In the genomic region with DNA sequence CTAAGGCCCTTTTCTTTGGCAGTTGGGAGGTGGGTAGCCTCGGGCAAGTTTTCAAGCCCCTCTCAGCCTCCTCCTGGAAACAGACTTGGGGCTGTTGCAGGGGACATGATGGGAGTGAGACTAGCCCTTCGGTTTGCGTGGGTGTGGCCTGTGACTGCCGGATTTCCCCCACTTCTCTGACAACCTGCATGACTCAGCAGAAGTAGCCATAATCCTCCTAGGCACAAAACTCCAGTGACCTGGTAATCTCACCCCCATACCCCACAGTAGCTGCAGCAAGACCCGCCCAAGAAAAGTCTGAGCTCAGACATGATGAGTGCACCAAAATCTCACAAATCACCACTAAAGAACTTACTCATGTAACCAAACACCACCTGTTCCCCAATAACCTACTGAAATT, we compare ENCODE assay signal across 26 cellular contexts.
DNase-seq lines count a peak whose midpoint lies in the region; FAIRE-seq lines count a peak whose summit lies in the region.
"Had no signal": no experiment of that assay in that cellular context is flagged by ENCODE, and none has a peak within 500 bp of the region (broad histone marks: within the 10 kb centered on the region; RNA-seq: fewer than 3 reads in every experiment).

No MANE protein-coding gene starts in this region.

- H3K23ac ChIP-seq in trophoblast cell (ENCODE audit: low read length) = no peak overlapping the region

- no peak overlapping the region for H3K14ac ChIP-seq in trophoblast cell (ENCODE audit: low read length)

- no peak overlapping the region for H3K9ac ChIP-seq in trophoblast cell (ENCODE audit: low read length)
- H3K9ac ChIP-seq: GM23248 had no signal

- H2AK5ac ChIP-seq in trophoblast cell (ENCODE audit: low read length) = no peak overlapping the region

- 0 out of 2 replicates have a peak overlapping the region, but pooled peaks have one; percentile 11 for H3K4me3 ChIP-seq in SJCRH30
- no peak overlapping the region for H3K4me3 ChIP-seq in trophoblast cell (ENCODE audit: low read depth, low read length)
- no peak overlapping the region for H3K4me3 ChIP-seq in small intestine (ENCODE audit: low read depth in 1 of 2, low read length in 2 of 2)
- H3K4me3 ChIP-seq: GM23248, HAP-1 had no signal

- DNase-seq in NCI-H82 (lab: John Stamatoyannopoulos, UW) = peak; percentile 19
- DNase-seq in NCI-H82 treated with DMSO at 0.1 percent for 48 hours (lab: John Stamatoyannopoulos, UW; ENCODE audit: unreplicated experiment) = no peak
- peak; percentile 62 for DNase-seq in KBM-7
- DNase-seq in SJCRH30 = peak; percentile 29 to 31
- no peak for DNase-seq in trophoblast cell
- DNase-seq in small intestine = no peak
- no peak for DNase-seq in inferior parietal cortex (ENCODE audit: extremely low spot score)
- DNase-seq in activated effector memory CD4-positive, alpha-beta T cell treated with anti-CD3 and anti-CD28 coated beads, Interleukin-2, amount 50 U/mL, for 16 hours = no peak
- DNase-seq: Caco-2; CD8-positive, alpha-beta T cell; GM23248; Karpas-422; NCI-H1092 treated with DMSO at 0.1 percent for 48 hours; NCI-H1436; NCI-H187; NCI-H2081 treated with DMSO at 0.1 percent for 48 hours; NCI-H2171; NCI-H345; NCI-H524; NCI-H748 treated with DMSO at 0.1 percent for 48 hours; SHP77 had no signal

- H4K8ac ChIP-seq in trophoblast cell (ENCODE audit: low read depth, low read length) = no peak overlapping the region

- no peaks in the 10 kb centered on the region for H3K79me1 ChIP-seq in trophoblast cell (ENCODE audit: low read length)

- no peak overlapping the region for H2AFZ ChIP-seq in trophoblast cell (ENCODE audit: insufficient read depth, low read length, poor library complexity)
- H2AFZ ChIP-seq: GM23248 had no signal

- H2BK120ac ChIP-seq in trophoblast cell (ENCODE audit: insufficient read depth, low read length, poor library complexity) = no peak overlapping the region

- H4K12ac ChIP-seq in trophoblast cell (ENCODE audit: low read depth, low read length) = no peak overlapping the region

- no peaks in the 10 kb centered on the region for H3K27me3 ChIP-seq in SJCRH30
- no peaks in the 10 kb centered on the region for H3K27me3 ChIP-seq in trophoblast cell (ENCODE audit: insufficient read depth, low read length)
- no peaks in the 10 kb centered on the region for H3K27me3 ChIP-seq in small intestine (ENCODE audit: control insufficient read depth in 2 of 2, insufficient read depth in 2 of 2, low read length in 2 of 2)

- H3K4me1 ChIP-seq in SJCRH30 (peaks cover 12% of the 10 kb centered on the region), trophoblast cell (ENCODE audit: control insufficient read depth in 1 of 2, insufficient read depth in 2 of 2, low read length in 2 of 2) (no peaks in the 10 kb centered on the region), small intestine (ENCODE audit: control insufficient read depth in 2 of 2, insufficient read depth in 1 of 2, low read depth in 1 of 2, low read length in 1 of 2) (no peaks in the 10 kb centered on the region)
- H3K4me1 ChIP-seq: Caco-2, HAP-1 had no signal

- no peaks in the 10 kb centered on the region for H3K36me3 ChIP-seq in SJCRH30
- H3K36me3 ChIP-seq in trophoblast cell (ENCODE audit: control insufficient read depth in 1 of 2, insufficient read depth in 2 of 2, low read length in 2 of 2) = no peaks in the 10 kb centered on the region
- no peaks in the 10 kb centered on the region for H3K36me3 ChIP-seq in small intestine (ENCODE audit: control insufficient read depth in 2 of 2, insufficient read depth in 2 of 2, low read length in 2 of 2)
- H3K36me3 ChIP-seq: HAP-1 had no signal

- H3K18ac ChIP-seq in trophoblast cell (ENCODE audit: low read length) = no peak overlapping the region

- FAIRE-seq in small intestine (lab: Jason Lieb, UNC) = no peak
- FAIRE-seq: GM18507 had no signal

- WGBS in trophoblast cell (ENCODE audit: extremely low coverage, insufficient coverage, insufficient read length) = no CpG with 5 or more reads among the region's 5 CpGs
- 68 to 80% (median 72%) methylated on average over 4 to 5 of the region's 5 CpGs for WGBS in small intestine, 3 donors

- in situ Hi-C loops in KBM-7 (cut with MboI; ENCODE audit: low pct_unique_long_range_greater_than_20kb, low sequenced_read_pairs) = no loop called here

- no peak overlapping the region for H3K4ac ChIP-seq in trophoblast cell (ENCODE audit: low read depth, low read length)

- no peaks in the 10 kb centered on the region for H3K79me2 ChIP-seq in trophoblast cell (ENCODE audit: control insufficient read depth, insufficient read depth, low read length, poor library complexity)

- no peak overlapping the region for H2BK12ac ChIP-seq in trophoblast cell (ENCODE audit: low read length)

- peak overlapping the region; percentile 55 for H3K27ac ChIP-seq in SJCRH30
- H3K27ac ChIP-seq in trophoblast cell (ENCODE audit: low read depth, low read length) = no peak overlapping the region
- H3K27ac ChIP-seq in small intestine (ENCODE audit: low read depth in 1 of 2, low read length in 1 of 2) = no peak overlapping the region
- H3K27ac ChIP-seq: 22Rv1, C4-2B, GM23248, RWPE1 had no signal

- H3K9me3 ChIP-seq in SJCRH30 (replicated peaks) = no peaks in the 10 kb centered on the region
- H3K9me3 ChIP-seq in trophoblast cell (ENCODE audit: insufficient read depth, low read depth, low read length) = no peaks in the 10 kb centered on the region
- no peaks in the 10 kb centered on the region for H3K9me3 ChIP-seq in small intestine (ENCODE audit: control insufficient read depth, low read depth)
- H3K9me3 ChIP-seq: Caco-2, HAP-1 had no signal

- H3K4me2 ChIP-seq in trophoblast cell (ENCODE audit: low read length) = no peak overlapping the region

- H4K91ac ChIP-seq in trophoblast cell (ENCODE audit: low read depth, low read length) = peak overlapping the region; percentile 6

- H2BK5ac ChIP-seq in trophoblast cell (ENCODE audit: low read depth, low read length, poor library complexity) = no peak overlapping the region

Comparison
In these comparisons a context has a peak if more than half of its experiments do, and no peak if none do; other contexts are left out.
1. DNase-seq: peak in NCI-H82 (single experiment), KBM-7 (single experiment) and SJCRH30 (2 of 2); none in NCI-H82 treated with DMSO at 0.1 percent for 48 hours (single experiment), trophoblast cell (0 of 2), small intestine (single experiment), inferior parietal cortex (single experiment) and activated effector memory CD4-positive, alpha-beta T cell treated with anti-CD3 and anti-CD28 coated beads, Interleukin-2, amount 50 U/mL, for 16 hours (single experiment).